In the genomic region with DNA sequence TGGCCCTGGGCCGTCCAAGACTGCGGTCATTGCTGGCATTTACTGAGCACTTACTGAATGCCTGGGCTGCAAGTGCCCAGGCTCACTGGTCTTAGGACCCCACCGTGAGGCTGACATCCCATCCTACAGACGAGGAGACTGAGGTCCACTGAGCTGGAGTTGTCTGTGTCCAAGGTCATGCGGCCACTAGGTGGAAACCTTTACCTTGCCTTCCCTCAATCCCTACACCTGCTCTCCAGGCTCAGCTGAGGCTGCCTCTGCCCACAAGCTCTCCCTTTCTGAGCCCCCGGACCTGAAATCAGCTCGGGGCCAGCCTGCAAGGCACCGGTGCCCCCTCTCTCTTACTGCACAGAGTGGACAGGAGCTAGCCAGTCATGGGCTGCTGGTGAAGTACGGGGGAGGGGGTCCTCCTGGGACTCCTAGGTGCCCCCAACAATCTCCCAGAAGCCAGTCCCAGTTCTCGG, we compare ENCODE assay signal across 8 cellular contexts. TPM values are rescaled to one million over a fixed set of nuclear protein-coding genes. Genes with fewer than 3 reads are reported as not detected.
A peak's percentile ranks its signal among the peaks of the same experiment; 100 is the strongest.
DNase-seq lines count a peak whose midpoint lies in the region; ATAC-seq and TF ChIP-seq lines count a peak whose summit lies in the region.

No MANE protein-coding gene starts in this region.

- no peak overlapping the region for H3K4me3 ChIP-seq in CD4-positive, alpha-beta memory T cell (ENCODE audit: low read length in 2 of 2)
- no peak overlapping the region for H3K4me3 ChIP-seq in heart right ventricle
- no peak overlapping the region for H3K4me3 ChIP-seq in aorta (ENCODE audit: low read length in 2 of 2)

- CTCF ChIA-PET in CD4-positive, alpha-beta memory T cell (lab: Charles Lee; ENCODE audit: partially characterized antibody) = interaction anchor here (0.7 to 3.3 kb wide), 21 partner anchors 21 to 307 kb away, joined by 3 to 42 read pairs (median 5); partner anchors contain the start of genes ABCA3, ECI1 and TEDC2

- peak overlapping the region in 1 of 7 donors; percentile 55 for H3K27ac Mint-ChIP-seq in CD4-positive, alpha-beta memory T cell

- peak; percentile 55 to 61 (median 57) for DNase-seq in CD4-positive, alpha-beta memory T cell
- DNase-seq in H4 (ENCODE audit: low spot score) (peak; percentile 57), NOMO-1 (lab: John Stamatoyannopoulos, UW; ENCODE audit: unreplicated experiment in 2 of 2) (peak; percentile 25 to 46), heart right ventricle (no peak), aorta (no peak), Ammon's horn (ENCODE audit: low spot score) (no peak)
- DNase-seq in activated effector memory CD4-positive, alpha-beta T cell treated with Interleukin-2 at 50 U/mL for 16 hours = peak; percentile 34
- DNase-seq in stimulated activated CD4-positive, alpha-beta T cell treated with anti-CD3 and anti-CD28 coated beads, Interleukin-15, amount 100 ng/mL, for 48 hours (ENCODE audit: low read depth in 2 of 2) = peak; percentile 30 to 37

- no peaks in the 10 kb centered on the region for H3K9me3 Mint-ChIP-seq in CD4-positive, alpha-beta memory T cell

- intact Hi-C loops in CD4-positive, alpha-beta memory T cell (cut with micrococcal nuclease) = loop anchor here (1.0 to 2.0 kb wide), 5 partner anchors 39 to 292 kb away; partner anchors contain the start of genes ABCA3, ECI1 and RNPS1
- intact Hi-C loops in heart right ventricle (cut with DNase I) (loop anchor here in 1 of 10 donors (10.0 kb wide), 1 partner anchor 310 kb away; no protein-coding TSS in a partner anchor), aorta (cut with DNase I) (no loop called here)

- 36 to 38% methylated on average over 10 of the region's 10 CpGs for WGBS in heart right ventricle, 2 donors
- WGBS in aorta, 2 donors = 28 to 29% methylated on average over 10 of the region's 10 CpGs

- peaks cover 11% of the 10 kb centered on the region for H3K4me1 ChIP-seq in CD4-positive, alpha-beta memory T cell (ENCODE audit: insufficient read depth, low read length)
- peaks cover 4 to 15% (median 10%) of the 10 kb centered on the region in 9 donors for H3K4me1 ChIP-seq in heart right ventricle
- H3K4me1 ChIP-seq in aorta (ENCODE audit: control insufficient read depth in 1 of 2, insufficient read depth in 2 of 2, low read length in 2 of 2) = no peaks in the 10 kb centered on the region

- H3K27me3 ChIP-seq in CD4-positive, alpha-beta memory T cell (ENCODE audit: insufficient read depth, low read length) = peaks cover 30% of the 10 kb centered on the region
- peaks cover 14 to 59% (median 39%) of the 10 kb centered on the region in 7 donors for H3K27me3 ChIP-seq in heart right ventricle
- H3K27me3 ChIP-seq in aorta (ENCODE audit: control insufficient read depth in 1 of 2, insufficient read depth in 2 of 2, low read length in 1 of 2) = no peaks in the 10 kb centered on the region

- H3K36me3 Mint-ChIP-seq in CD4-positive, alpha-beta memory T cell = no peaks in the 10 kb centered on the region

- no peaks in the 10 kb centered on the region for H3K36me3 ChIP-seq in CD4-positive, alpha-beta memory T cell (ENCODE audit: insufficient read depth, low read length)
- H3K36me3 ChIP-seq in heart right ventricle (no peaks in the 10 kb centered on the region), aorta (ENCODE audit: control insufficient read depth in 1 of 2, insufficient read depth in 2 of 2, low read length in 1 of 2) (no peaks in the 10 kb centered on the region)

- peak in 7 of 9 donors; percentile 15 to 38 (median 33) for TF ChIP-seq CTCF in heart right ventricle (IDR thresholded peaks at IDR 0.05)

- peaks cover 15 to 19% of the 10 kb centered on the region in 2 donors for H3K27me3 Mint-ChIP-seq in CD4-positive, alpha-beta memory T cell

- H3K4me1 Mint-ChIP-seq in CD4-positive, alpha-beta memory T cell = peaks cover 2 to 13% (median 7%) of the 10 kb centered on the region in 4 donors

- no peaks in the 10 kb centered on the region for H3K9me3 ChIP-seq in CD4-positive, alpha-beta memory T cell (ENCODE audit: control insufficient read depth in 1 of 2, low read length in 2 of 2)
- H3K9me3 ChIP-seq in heart right ventricle = no peaks in the 10 kb centered on the region
- no peaks in the 10 kb centered on the region for H3K9me3 ChIP-seq in aorta (ENCODE audit: control insufficient read depth, low read length)

- no peak overlapping the region for H3K27ac ChIP-seq in CD4-positive, alpha-beta memory T cell (ENCODE audit: low read depth, low read length)
- H3K27ac ChIP-seq in heart right ventricle (no peak overlapping the region), aorta (ENCODE audit: low read depth in 1 of 2, low read length in 2 of 2) (no peak overlapping the region)

- ATAC-seq in heart right ventricle = peak in 6 of 8 donors; percentile 18 to 37 (median 31)
- ATAC-seq in aorta (ENCODE audit: low FRiP score) = no peak

- H3K4me3 Mint-ChIP-seq in CD4-positive, alpha-beta memory T cell = peak overlapping the region in 4 of 8 donors; percentile 49 to 80 (median 64)

- POLR2A ChIA-PET in CD4-positive, alpha-beta memory T cell (lab: Charles Lee; ENCODE audit: partially characterized antibody) = interaction anchor here (1.0 to 3.6 kb wide), 7 partner anchors 10 to 306 kb away, joined by 3 to 29 read pairs (median 9); partner anchors contain the start of genes ECI1, MLST8, PGP and TEDC2

RNA-seq across cellular contexts. Expression of gene CASKIN1, which starts 1.5 kb away (rescaled TPM):
- total RNA-seq in CD4-positive, alpha-beta memory T cell = not detected
- polyA plus RNA-seq in CD4-positive, alpha-beta memory T cell = not detected
- 0.02 TPM in 2 replicates for total RNA-seq in H4 (2014; rRNA removed; shearing (Covaris generic))
- total RNA-seq in heart right ventricle (1 to 10 TPM in 5 of 10 donors, under 1 TPM in 5; 0.24 to 6.0 (median 1.1) TPM), aorta (under 1 TPM in 1 of 2 donors, not detected in 1; 0.15 TPM)
- polyA plus RNA-seq in heart right ventricle (1 to 10 TPM in 1 of 2 donors, under 1 TPM in 1; 0.33 to 3.4 TPM), aorta (under 1 TPM; 0.13 to 0.28 TPM)

RNA-seq across cellular contexts. Expression of gene MLST8, which starts 10.4 kb away (rescaled TPM):
- 10 to 100 TPM; 28.1 to 31.1 TPM for total RNA-seq in CD4-positive, alpha-beta memory T cell
- 10 to 100 TPM; 27.4 to 34.7 TPM for polyA plus RNA-seq in CD4-positive, alpha-beta memory T cell
- 22.1 and 28.4 TPM in 2 replicates for total RNA-seq in H4 (2014; rRNA removed; shearing (Covaris generic))
- 10 to 100 TPM; 19.3 to 28.8 (median 23.6) TPM for total RNA-seq in heart right ventricle
- 10 to 100 TPM; 38.8 to 43.1 TPM for polyA plus RNA-seq in heart right ventricle
- total RNA-seq in aorta = 10 to 100 TPM; 14.1 to 19.9 TPM
- polyA plus RNA-seq in aorta = 10 to 100 TPM; 23.7 to 50.7 TPM

RNA-seq across cellular contexts. Expression of gene BRICD5, which starts 15.8 kb away (rescaled TPM):
- 10 to 100 TPM; 32.4 to 33.4 TPM for total RNA-seq in CD4-positive, alpha-beta memory T cell
- under 1 TPM in 1 of 2 donors, not detected in 1; 0.39 TPM for polyA plus RNA-seq in CD4-positive, alpha-beta memory T cell
- total RNA-seq in H4 (2014; rRNA removed; shearing (Covaris generic)) = 0.06 and 1.0 TPM in 2 replicates
- total RNA-seq in heart right ventricle (10 to 100 TPM in 1 of 10 donors, 1 to 10 TPM in 9; 4.3 to 15.6 (median 7.2) TPM), aorta (1 to 10 TPM; 3.4 to 6.0 TPM)
- polyA plus RNA-seq in heart right ventricle (10 to 100 TPM; 14.7 to 31.7 TPM), aorta (10 to 100 TPM in 1 of 2 donors, under 1 TPM in 1; 0.88 to 36.1 TPM)

RNA-seq across cellular contexts. Expression of gene PGP, which starts 19.8 kb away (rescaled TPM):
- 10 to 100 TPM; 26.5 to 27.3 TPM for total RNA-seq in CD4-positive, alpha-beta memory T cell
- polyA plus RNA-seq in CD4-positive, alpha-beta memory T cell = 10 to 100 TPM in 1 of 2 donors, 1 to 10 TPM in 1; 7.8 to 12.8 TPM
- total RNA-seq in H4 (2014; rRNA removed; shearing (Covaris generic)) = 20.0 and 24.5 TPM in 2 replicates
- total RNA-seq in heart right ventricle = 10 to 100 TPM; 21.1 to 48.3 (median 25.7) TPM
- 10 to 100 TPM; 31.3 to 33.1 TPM for polyA plus RNA-seq in heart right ventricle
- total RNA-seq in aorta = 1 to 10 TPM; 8.9 to 9.1 TPM
- polyA plus RNA-seq in aorta = 10 to 100 TPM in 1 of 2 donors, 1 to 10 TPM in 1; 7.3 to 15.4 TPM

RNA-seq across cellular contexts. Expression of gene E4F1, which starts 28.5 kb away (rescaled TPM):
- 10 to 100 TPM; 46.5 to 49.7 TPM for total RNA-seq in CD4-positive, alpha-beta memory T cell
- 10 to 100 TPM in 1 of 2 donors, 1 to 10 TPM in 1; 6.7 to 20.9 TPM for polyA plus RNA-seq in CD4-positive, alpha-beta memory T cell
- total RNA-seq in H4 (2014; rRNA removed; shearing (Covaris generic)) = 8.0 and 9.5 TPM in 2 replicates
- total RNA-seq in heart right ventricle (10 to 100 TPM in 7 of 10 donors, 1 to 10 TPM in 3; 8.4 to 16.3 (median 10.7) TPM), aorta (10 to 100 TPM; 17.3 to 21.5 TPM)
- polyA plus RNA-seq in heart right ventricle (10 to 100 TPM; 22.0 to 34.8 TPM), aorta (10 to 100 TPM; 12.9 to 75.7 TPM)

Comparison
In these comparisons a context has a peak if more than half of its experiments do, and no peak if none do; other contexts are left out.
1. DNase-seq: peak in CD4-positive, alpha-beta memory T cell (5 of 5), H4 (single experiment), NOMO-1 (2 of 2), activated effector memory CD4-positive, alpha-beta T cell treated with Interleukin-2 at 50 U/mL for 16 hours (single experiment) and stimulated activated CD4-positive, alpha-beta T cell treated with anti-CD3 and anti-CD28 coated beads, Interleukin-15, amount 100 ng/mL, for 48 hours (2 of 2); none in heart right ventricle (0 of 2), aorta (0 of 2) and Ammon's horn (single experiment).